8 cellular contexts compared by ENCODE assay signal in genomic region chr3:16264708-16265454, GRCh38. TPM values are rescaled to one million over a fixed set of nuclear protein-coding genes. Genes with fewer than 3 reads are reported as not detected.
A peak's percentile ranks its signal among the peaks of the same experiment; 100 is the strongest.
DNase-seq lines count a peak whose midpoint lies in the region; ATAC-seq and TF ChIP-seq lines count a peak whose summit lies in the region.

DPH3 (minus strand) TSS chr3:16264943; CDS start chr3:16264876, 67 bp downstream.
OXNAD1 (plus strand) TSS chr3:16265212; CDS start chr3:16270953, 5,741 bp downstream.

- peak within 1 kb of the TSS; percentile 100 for H3K4me3 Mint-ChIP-seq in activated B cell treated with CpG ODN at 0.5 μM for 24 hours

- intact Hi-C loops in activated B cell treated with CpG ODN at 0.5 μM for 24 hours (cut with micrococcal nuclease): loop anchor here (1.0 to 10.0 kb wide), 13 partner anchors 107 to 1610 kb away; partner anchors contain the start of genes BTD, CAPN7, CCDC174 and HACL1
- intact Hi-C loops in spleen (cut with DNase I; ENCODE audit: low total_unique reads): no loop called here

- 0 to 1% (median 0%) methylated on average over 30 to 61 of the region's 61 CpGs for WGBS in spleen, 5 donors

- POLR2A ChIA-PET in activated B cell treated with CpG ODN at 0.5 μM for 24 hours (lab: Charles Lee): interaction anchor here (0.6 to 3.3 kb wide), 10 partner anchors 9 to 1166 kb away, joined by 3 to 16 read pairs (median 4); partner anchors contain the start of genes BTD, CAPN7, HACL1 and RBSN

- peaks cover 26 to 75% (median 57%) of the 10 kb centered on the region in 6 donors for H3K4me1 ChIP-seq in spleen

- H3K9me3 ChIP-seq in spleen: no peaks in the 10 kb centered on the region

- H3K36me3 ChIP-seq in spleen: peaks cover 0 to 32% (median 12%) of the 10 kb centered on the region in 6 donors

- in situ Hi-C loops in GM18951 (cut with MboI; ENCODE audit: low sequenced_read_pairs, unreplicated experiment): no loop called here

- H3K9me3 Mint-ChIP-seq in activated B cell treated with CpG ODN at 0.5 μM for 24 hours: no peaks in the 10 kb centered on the region

- peak; percentile 99 for ATAC-seq in HG03196 (IDR thresholded peaks at IDR 0.05; ENCODE audit: unreplicated experiment)
- ATAC-seq in activated B cell treated with CpG ODN at 0.5 μM for 24 hours (ENCODE audit: low read depth): peak; percentile 96

- H3K27ac ChIP-seq in caudate nucleus (ENCODE audit: low read depth, low read length) (peak within 1 kb of the TSS; percentile 77), spleen (peak within 1 kb of the TSS; percentile 87 to 97 (median 91))

- TF ChIP-seq CTCF in activated B cell treated with CpG ODN at 0.5 μM for 24 hours (IDR thresholded peaks at IDR 0.05) (no peak), spleen (IDR thresholded peaks at IDR 0.05 in 8 of 11, conservative IDR thresholded peaks at IDR 0.05 in 3 of 11) (peak in 6 of 11 experiments; percentile 30 to 61 (median 55))

- peaks cover 31% of the 10 kb centered on the region for H3K36me3 Mint-ChIP-seq in activated B cell treated with CpG ODN at 0.5 μM for 24 hours (ENCODE audit: low read depth)

- DNase-seq in AG08396 (ENCODE audit: low spot score) (peak; percentile 96), NCI-H345 (lab: John Stamatoyannopoulos, UW) (peak; percentile 98), activated B cell treated with CpG ODN at 0.5 μM for 24 hours (peak; percentile 99), caudate nucleus (lab: John Stamatoyannopoulos, UW) (peak; percentile 77 to 100 (median 98)), inferior parietal cortex (ENCODE audit: extremely low spot score) (peak; percentile 99), spleen (peak; percentile 100)

- CTCF ChIA-PET in activated B cell treated with CpG ODN at 0.5 μM for 24 hours (lab: Charles Lee): interaction anchor here (1.2 to 1.8 kb wide), 3 partner anchors 17 to 286 kb away, joined by 4 to 9 read pairs (median 8); no protein-coding TSS in a partner anchor

- no peaks in the 10 kb centered on the region for H3K27me3 Mint-ChIP-seq in activated B cell treated with CpG ODN at 0.5 μM for 24 hours

- H3K27ac Mint-ChIP-seq in activated B cell treated with CpG ODN at 0.5 μM for 24 hours: peak within 1 kb of the TSS; percentile 100

- H3K4me1 Mint-ChIP-seq in activated B cell treated with CpG ODN at 0.5 μM for 24 hours: peaks cover 25% of the 10 kb centered on the region

- TF ChIP-seq POLR2A in GM18951 (IDR thresholded peaks at IDR 0.05; ENCODE audit: extremely low read depth, insufficient read depth, insufficient read length): peak; percentile 79
- TF ChIP-seq POLR2A in spleen (IDR thresholded peaks at IDR 0.05): peak; percentile 18 to 69 (median 22)

- H3K27me3 ChIP-seq in spleen (replicated peaks in 1 of 7): no peaks in the 10 kb centered on the region

- peak within 1 kb of the TSS; percentile 77 to 96 (median 93) for H3K4me3 ChIP-seq in spleen

RNA-seq across cellular contexts. Expression of gene DPH3, which starts in this region (rescaled TPM):
- total RNA-seq in activated B cell treated with CpG ODN at 0.5 μM for 24 hours (13.4 and 14.7 TPM in 2 replicates), spleen (10 to 100 TPM; 13.7 to 17.9 (median 15.3) TPM)
- polyA plus RNA-seq in spleen: 10 to 100 TPM in 2 of 3 donors, 1 to 10 TPM in 1; 7.2 to 13.7 (median 10.2) TPM

RNA-seq across cellular contexts. Expression of gene OXNAD1, which starts in this region (rescaled TPM):
- 5.5 and 8.7 TPM in 2 replicates for total RNA-seq in activated B cell treated with CpG ODN at 0.5 μM for 24 hours
- total RNA-seq in spleen: 10 to 100 TPM; 17.3 to 30.6 (median 21.7) TPM
- 1 to 10 TPM; 4.2 to 7.3 (median 7.1) TPM for polyA plus RNA-seq in spleen

Comparison
In these comparisons a context has a peak if more than half of its experiments do, and no peak if none do; other contexts are left out.
1. Peak in every context shown above with its lines: DNase-seq, ATAC-seq, H3K4me3 ChIP-seq and H3K27ac ChIP-seq.